In the genomic region with DNA sequence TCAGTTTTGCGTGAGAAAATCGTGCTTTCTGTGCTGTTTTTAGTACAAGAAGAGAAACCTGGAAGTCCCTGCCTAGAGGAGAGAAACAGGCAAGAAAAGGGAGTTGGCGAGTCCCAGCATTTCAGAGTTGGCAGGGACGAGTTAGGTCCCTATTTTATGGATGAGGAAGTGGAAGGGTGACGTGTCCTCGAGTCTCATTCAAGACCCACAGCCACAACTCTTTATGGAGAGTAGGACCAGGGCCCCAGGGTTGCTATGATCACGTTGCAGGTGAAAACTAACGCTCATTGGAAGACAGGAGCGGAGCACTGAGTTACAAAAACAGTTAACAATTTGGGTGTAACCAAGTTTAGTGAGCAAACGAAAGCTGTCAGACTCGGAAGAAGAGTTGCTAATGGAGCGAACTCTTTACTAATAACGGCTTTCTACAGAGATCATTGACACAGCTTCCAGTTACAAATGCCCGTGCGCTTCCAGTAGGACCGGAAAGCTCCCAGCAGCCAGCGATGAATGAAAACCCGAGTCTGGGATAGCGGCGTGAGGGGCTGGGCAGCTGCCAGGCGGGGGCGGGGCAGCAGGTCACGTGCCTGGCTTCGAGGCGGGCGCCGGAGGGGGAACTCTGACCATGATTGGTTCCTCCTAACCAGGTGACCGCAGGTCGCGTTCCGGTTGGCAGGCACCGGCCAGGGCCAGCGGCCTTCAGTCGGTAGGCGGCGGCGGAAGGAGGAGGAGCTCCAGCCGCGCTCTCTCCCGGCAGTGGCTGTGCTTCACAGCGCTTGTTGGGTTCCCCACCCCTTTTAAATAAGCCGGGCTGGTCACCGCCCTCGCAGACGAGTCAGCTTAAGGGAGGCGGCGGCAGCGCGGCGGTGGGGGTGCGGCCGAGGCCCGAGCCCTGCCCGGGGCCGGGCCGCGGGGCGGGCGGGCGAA, we compare ENCODE assay signal across 1 cellular context.
TF ChIP-seq lines count a peak whose summit lies in the region.

A gene (plus strand): TSS at position 827 of the 927 bp plus-strand sequence. CDS start 257 bp downstream, outside the sequence.

TF ChIP-seq in HepG2, 621 proteins besides CTCF, POLR2A, EP300 and RAD21 (continued from another document and continues in another):
- TF ChIP-seq, protein P1, sequence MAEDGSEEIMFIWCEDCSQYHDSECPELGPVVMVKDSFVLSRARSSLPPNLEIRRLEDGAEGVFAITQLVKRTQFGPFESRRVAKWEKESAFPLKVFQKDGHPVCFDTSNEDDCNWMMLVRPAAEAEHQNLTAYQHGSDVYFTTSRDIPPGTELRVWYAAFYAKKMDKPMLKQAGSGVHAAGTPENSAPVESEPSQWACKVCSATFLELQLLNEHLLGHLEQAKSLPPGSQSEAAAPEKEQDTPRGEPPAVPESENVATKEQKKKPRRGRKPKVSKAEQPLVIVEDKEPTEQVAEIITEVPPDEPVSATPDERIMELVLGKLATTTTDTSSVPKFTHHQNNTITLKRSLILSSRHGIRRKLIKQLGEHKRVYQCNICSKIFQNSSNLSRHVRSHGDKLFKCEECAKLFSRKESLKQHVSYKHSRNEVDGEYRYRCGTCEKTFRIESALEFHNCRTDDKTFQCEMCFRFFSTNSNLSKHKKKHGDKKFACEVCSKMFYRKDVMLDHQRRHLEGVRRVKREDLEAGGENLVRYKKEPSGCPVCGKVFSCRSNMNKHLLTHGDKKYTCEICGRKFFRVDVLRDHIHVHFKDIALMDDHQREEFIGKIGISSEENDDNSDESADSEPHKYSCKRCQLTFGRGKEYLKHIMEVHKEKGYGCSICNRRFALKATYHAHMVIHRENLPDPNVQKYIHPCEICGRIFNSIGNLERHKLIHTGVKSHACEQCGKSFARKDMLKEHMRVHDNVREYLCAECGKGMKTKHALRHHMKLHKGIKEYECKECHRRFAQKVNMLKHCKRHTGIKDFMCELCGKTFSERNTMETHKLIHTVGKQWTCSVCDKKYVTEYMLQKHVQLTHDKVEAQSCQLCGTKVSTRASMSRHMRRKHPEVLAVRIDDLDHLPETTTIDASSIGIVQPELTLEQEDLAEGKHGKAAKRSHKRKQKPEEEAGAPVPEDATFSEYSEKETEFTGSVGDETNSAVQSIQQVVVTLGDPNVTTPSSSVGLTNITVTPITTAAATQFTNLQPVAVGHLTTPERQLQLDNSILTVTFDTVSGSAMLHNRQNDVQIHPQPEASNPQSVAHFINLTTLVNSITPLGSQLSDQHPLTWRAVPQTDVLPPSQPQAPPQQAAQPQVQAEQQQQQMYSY (CRISPR knock-in tag; IDR thresholded peaks at IDR 0.05), result no peak; the same call in 1 of the 2 replicates
- no peak for TF ChIP-seq CENPT (CRISPR knock-in tag; IDR thresholded peaks at IDR 0.05; ENCODE audit: low read depth)
- TF ChIP-seq, protein P2, sequence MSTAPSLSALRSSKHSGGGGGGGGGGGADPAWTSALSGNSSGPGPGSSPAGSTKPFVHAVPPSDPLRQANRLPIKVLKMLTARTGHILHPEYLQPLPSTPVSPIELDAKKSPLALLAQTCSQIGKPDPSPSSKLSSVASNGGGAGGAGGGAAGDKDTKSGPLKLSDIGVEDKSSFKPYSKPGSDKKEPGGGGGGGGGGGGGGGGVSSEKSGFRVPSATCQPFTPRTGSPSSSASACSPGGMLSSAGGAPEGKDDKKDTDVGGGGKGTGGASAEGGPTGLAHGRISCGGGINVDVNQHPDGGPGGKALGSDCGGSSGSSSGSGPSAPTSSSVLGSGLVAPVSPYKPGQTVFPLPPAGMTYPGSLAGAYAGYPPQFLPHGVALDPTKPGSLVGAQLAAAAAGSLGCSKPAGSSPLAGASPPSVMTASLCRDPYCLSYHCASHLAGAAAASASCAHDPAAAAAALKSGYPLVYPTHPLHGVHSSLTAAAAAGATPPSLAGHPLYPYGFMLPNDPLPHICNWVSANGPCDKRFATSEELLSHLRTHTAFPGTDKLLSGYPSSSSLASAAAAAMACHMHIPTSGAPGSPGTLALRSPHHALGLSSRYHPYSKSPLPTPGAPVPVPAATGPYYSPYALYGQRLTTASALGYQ (CRISPR knock-in tag; IDR thresholded peaks at IDR 0.05), result 0 out of 2 replicates have a peak, but pooled peaks have one; percentile 40
- TF ChIP-seq SRY (CRISPR knock-in tag; IDR thresholded peaks at IDR 0.05), result 0 out of 2 replicates have a peak, but pooled peaks have one; percentile 4
- TF ChIP-seq HCFC1 (IDR thresholded peaks at IDR 0.05; ENCODE audit: low read depth, low read length), result no peak; the same call in 1 of the 2 replicates
- 0 out of 2 replicates have a peak, but pooled peaks have one; percentile 30 for TF ChIP-seq BRCA1 (CRISPR knock-in tag; IDR thresholded peaks at IDR 0.05)
- TF ChIP-seq, protein P3, sequence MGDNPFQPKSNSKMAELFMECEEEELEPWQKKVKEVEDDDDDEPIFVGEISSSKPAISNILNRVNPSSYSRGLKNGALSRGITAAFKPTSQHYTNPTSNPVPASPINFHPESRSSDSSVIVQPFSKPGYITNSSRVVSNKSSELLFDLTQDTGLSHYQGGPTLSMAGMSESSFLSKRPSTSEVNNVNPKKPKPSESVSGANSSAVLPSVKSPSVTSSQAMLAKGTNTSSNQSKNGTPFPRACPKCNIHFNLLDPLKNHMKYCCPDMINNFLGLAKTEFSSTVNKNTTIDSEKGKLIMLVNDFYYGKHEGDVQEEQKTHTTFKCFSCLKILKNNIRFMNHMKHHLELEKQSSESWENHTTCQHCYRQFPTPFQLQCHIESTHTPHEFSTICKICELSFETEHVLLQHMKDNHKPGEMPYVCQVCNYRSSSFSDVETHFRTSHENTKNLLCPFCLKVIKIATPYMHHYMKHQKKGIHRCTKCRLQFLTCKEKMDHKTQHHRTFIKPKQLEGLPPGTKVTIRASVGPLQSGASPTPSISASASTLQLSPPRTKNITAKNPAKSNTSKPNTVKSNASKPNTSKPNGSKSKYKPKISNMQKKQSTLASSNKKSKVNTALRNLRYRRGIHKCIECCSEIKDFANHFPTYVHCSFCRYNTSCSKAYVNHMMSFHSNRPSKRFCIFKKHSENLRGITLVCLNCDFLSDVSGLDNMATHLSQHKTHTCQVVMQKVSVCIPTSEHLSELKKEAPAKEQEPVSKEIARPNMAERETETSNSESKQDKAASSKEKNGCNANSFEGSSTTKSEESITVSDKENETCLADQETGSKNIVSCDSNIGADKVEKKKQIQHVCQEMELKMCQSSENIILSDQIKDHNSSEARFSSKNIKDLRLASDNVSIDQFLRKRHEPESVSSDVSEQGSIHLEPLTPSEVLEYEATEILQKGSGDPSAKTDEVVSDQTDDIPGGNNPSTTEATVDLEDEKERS (CRISPR knock-in tag; IDR thresholded peaks at IDR 0.05), result peak; percentile 86
- no peak for TF ChIP-seq SNRNP70 (IDR thresholded peaks at IDR 0.05; ENCODE audit: low read depth, low read length)
- TF ChIP-seq EHMT2 (IDR thresholded peaks at IDR 0.05; ENCODE audit: borderline replicate concordance, low read depth, low read length), result peak; percentile 28; the same call in 1 of the 2 replicates
- peak; percentile 58 for TF ChIP-seq ZSCAN25 (CRISPR knock-in tag; IDR thresholded peaks at IDR 0.05)
- TF ChIP-seq NAIF1 (CRISPR knock-in tag; IDR thresholded peaks at IDR 0.05; ENCODE audit: borderline replicate concordance), result peak; percentile 64; the same call in 1 of the 2 replicates
- TF ChIP-seq HDAC6 (IDR thresholded peaks at IDR 0.05; ENCODE audit: low read depth, low read length), result no peak
- TF ChIP-seq CHD4 (IDR thresholded peaks at IDR 0.05; ENCODE audit: borderline replicate concordance, low read length), result peak; percentile 60; the same call in 1 of the 2 replicates
- TF ChIP-seq, protein P4, sequence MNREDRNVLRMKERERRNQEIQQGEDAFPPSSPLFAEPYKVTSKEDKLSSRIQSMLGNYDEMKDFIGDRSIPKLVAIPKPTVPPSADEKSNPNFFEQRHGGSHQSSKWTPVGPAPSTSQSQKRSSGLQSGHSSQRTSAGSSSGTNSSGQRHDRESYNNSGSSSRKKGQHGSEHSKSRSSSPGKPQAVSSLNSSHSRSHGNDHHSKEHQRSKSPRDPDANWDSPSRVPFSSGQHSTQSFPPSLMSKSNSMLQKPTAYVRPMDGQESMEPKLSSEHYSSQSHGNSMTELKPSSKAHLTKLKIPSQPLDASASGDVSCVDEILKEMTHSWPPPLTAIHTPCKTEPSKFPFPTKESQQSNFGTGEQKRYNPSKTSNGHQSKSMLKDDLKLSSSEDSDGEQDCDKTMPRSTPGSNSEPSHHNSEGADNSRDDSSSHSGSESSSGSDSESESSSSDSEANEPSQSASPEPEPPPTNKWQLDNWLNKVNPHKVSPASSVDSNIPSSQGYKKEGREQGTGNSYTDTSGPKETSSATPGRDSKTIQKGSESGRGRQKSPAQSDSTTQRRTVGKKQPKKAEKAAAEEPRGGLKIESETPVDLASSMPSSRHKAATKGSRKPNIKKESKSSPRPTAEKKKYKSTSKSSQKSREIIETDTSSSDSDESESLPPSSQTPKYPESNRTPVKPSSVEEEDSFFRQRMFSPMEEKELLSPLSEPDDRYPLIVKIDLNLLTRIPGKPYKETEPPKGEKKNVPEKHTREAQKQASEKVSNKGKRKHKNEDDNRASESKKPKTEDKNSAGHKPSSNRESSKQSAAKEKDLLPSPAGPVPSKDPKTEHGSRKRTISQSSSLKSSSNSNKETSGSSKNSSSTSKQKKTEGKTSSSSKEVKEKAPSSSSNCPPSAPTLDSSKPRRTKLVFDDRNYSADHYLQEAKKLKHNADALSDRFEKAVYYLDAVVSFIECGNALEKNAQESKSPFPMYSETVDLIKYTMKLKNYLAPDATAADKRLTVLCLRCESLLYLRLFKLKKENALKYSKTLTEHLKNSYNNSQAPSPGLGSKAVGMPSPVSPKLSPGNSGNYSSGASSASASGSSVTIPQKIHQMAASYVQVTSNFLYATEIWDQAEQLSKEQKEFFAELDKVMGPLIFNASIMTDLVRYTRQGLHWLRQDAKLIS (CRISPR knock-in tag; IDR thresholded peaks at IDR 0.05), result peak; percentile 48; the same call in 1 of the 2 replicates
- TF ChIP-seq, protein P5, sequence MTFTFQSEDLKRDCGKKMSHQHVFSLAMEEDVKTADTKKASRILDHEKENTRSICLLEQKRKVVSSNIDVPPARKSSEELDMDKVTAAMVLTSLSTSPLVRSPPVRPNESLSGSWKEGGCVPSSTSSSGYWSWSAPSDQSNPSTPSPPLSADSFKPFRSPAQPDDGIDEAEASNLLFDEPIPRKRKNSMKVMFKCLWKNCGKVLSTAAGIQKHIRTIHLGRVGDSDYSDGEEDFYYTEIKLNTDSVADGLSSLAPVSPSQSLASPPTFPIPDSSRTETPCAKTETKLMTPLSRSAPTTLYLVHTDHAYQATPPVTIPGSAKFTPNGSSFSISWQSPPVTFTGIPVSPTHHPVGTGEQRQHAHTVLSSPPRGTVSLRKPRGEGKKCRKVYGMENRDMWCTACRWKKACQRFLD (CRISPR knock-in tag; IDR thresholded peaks at IDR 0.05; ENCODE audit: borderline replicate concordance), result no peak
- no peak for TF ChIP-seq ZBTB1 (CRISPR knock-in tag; IDR thresholded peaks at IDR 0.05; ENCODE audit: borderline replicate concordance)
- TF ChIP-seq, protein P6, sequence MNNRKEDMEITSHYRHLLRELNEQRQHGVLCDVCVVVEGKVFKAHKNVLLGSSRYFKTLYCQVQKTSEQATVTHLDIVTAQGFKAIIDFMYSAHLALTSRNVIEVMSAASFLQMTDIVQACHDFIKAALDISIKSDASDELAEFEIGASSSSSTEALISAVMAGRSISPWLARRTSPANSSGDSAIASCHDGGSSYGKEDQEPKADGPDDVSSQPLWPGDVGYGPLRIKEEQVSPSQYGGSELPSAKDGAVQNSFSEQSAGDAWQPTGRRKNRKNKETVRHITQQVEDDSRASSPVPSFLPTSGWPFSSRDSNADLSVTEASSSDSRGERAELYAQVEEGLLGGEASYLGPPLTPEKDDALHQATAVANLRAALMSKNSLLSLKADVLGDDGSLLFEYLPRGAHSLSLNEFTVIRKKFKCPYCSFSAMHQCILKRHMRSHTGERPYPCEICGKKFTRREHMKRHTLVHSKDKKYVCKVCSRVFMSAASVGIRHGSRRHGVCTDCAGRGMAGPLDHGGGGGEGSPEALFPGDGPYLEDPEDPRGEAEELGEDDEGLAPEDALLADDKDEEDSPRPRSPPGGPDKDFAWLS (CRISPR knock-in tag; IDR thresholded peaks at IDR 0.05; ENCODE audit: borderline replicate concordance), result no peak
- TF ChIP-seq, protein P7, sequence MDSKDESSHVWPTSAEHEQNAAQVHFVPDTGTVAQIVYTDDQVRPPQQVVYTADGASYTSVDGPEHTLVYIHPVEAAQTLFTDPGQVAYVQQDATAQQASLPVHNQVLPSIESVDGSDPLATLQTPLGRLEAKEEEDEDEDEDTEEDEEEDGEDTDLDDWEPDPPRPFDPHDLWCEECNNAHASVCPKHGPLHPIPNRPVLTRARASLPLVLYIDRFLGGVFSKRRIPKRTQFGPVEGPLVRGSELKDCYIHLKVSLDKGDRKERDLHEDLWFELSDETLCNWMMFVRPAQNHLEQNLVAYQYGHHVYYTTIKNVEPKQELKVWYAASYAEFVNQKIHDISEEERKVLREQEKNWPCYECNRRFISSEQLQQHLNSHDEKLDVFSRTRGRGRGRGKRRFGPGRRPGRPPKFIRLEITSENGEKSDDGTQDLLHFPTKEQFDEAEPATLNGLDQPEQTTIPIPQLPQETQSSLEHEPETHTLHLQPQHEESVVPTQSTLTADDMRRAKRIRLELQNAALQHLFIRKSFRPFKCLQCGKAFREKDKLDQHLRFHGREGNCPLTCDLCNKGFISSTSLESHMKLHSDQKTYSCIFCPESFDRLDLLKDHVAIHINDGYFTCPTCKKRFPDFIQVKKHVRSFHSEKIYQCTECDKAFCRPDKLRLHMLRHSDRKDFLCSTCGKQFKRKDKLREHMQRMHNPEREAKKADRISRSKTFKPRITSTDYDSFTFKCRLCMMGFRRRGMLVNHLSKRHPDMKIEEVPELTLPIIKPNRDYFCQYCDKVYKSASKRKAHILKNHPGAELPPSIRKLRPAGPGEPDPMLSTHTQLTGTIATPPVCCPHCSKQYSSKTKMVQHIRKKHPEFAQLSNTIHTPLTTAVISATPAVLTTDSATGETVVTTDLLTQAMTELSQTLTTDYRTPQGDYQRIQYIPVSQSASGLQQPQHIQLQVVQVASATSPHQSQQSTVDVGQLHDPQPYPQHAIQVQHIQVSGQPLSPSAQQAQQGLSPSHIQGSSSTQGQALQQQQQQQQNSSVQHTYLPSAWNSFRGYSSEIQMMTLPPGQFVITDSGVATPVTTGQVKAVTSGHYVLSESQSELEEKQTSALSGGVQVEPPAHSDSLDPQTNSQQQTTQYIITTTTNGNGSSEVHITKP (CRISPR knock-in tag; IDR thresholded peaks at IDR 0.05; ENCODE audit: low read depth), result peak; percentile 56; the same call in 1 of the 2 replicates
- TF ChIP-seq ZNF225 (CRISPR knock-in tag; IDR thresholded peaks at IDR 0.05), result peak; percentile 21
- TF ChIP-seq KMT2B (CRISPR knock-in tag; IDR thresholded peaks at IDR 0.05), result peak; percentile 77
- peak; percentile 4; the same call in 1 of the 2 replicates for TF ChIP-seq ZMYM3 (CRISPR knock-in tag; IDR thresholded peaks at IDR 0.05)
- no peak for TF ChIP-seq ZNF773 (CRISPR knock-in tag; IDR thresholded peaks at IDR 0.05; ENCODE audit: borderline replicate concordance)
- peak; percentile 69 for TF ChIP-seq CCAR2 (optimal IDR thresholded peaks at IDR 0.05; ENCODE audit: low read depth, low read length)
- TF ChIP-seq, protein P8, sequence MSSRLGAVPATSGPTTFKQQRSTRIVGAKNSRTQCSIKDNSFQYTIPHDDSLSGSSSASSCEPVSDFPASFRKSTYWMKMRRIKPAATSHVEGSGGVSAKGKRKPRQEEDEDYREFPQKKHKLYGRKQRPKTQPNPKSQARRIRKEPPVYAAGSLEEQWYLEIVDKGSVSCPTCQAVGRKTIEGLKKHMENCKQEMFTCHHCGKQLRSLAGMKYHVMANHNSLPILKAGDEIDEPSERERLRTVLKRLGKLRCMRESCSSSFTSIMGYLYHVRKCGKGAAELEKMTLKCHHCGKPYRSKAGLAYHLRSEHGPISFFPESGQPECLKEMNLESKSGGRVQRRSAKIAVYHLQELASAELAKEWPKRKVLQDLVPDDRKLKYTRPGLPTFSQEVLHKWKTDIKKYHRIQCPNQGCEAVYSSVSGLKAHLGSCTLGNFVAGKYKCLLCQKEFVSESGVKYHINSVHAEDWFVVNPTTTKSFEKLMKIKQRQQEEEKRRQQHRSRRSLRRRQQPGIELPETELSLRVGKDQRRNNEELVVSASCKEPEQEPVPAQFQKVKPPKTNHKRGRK (CRISPR knock-in tag; IDR thresholded peaks at IDR 0.05), result no peak
- TF ChIP-seq DMAP1 (CRISPR knock-in tag; IDR thresholded peaks at IDR 0.05), result peak; percentile 82
- TF ChIP-seq ZNF83 (CRISPR knock-in tag; IDR thresholded peaks at IDR 0.05; ENCODE audit: borderline replicate concordance), result 0 out of 2 replicates have a peak, but pooled peaks have one; percentile 36
